ENCODE assay signal across 10 cellular contexts in the genomic region with DNA sequence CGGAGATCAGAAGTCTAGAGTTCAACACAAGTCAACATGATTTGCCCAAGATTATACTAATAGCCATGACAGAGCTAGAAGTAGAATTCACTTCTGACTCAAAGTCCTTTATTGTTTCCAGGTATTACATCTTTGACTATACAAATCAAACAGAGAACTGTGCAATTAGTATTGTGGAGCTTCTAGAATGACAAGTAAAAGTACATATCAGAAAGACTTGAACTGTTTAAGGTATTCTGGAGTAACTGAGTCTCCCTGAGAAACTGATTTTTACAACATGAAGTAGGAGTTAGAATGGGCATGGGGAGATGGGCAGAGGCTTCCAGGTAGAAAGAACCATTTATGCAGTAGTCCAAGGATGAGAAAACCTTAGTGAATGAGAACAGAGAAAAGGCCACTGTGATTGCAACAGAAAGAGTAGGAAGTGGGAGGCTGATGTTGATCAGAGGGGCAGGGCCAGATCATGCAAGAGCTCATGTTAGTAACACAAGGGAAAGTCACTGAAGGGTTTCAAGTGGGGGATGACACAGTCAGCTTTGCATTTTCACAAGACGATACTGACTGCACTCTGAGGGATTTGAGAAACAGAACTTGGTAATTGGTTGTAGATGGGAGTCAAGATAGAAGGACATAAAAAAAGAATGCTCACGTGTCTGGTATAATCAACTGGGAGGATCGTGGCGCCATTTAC.
DNase-seq lines count a peak whose midpoint lies in the region; ATAC-seq and TF ChIP-seq lines count a peak whose summit lies in the region.
"Had no signal": no experiment of that assay in that cellular context is flagged by ENCODE, and none has a peak within 500 bp of the region (broad histone marks: within the 10 kb centered on the region; RNA-seq: fewer than 3 reads in every experiment).

No MANE protein-coding gene starts in this region.

- no peaks in the 10 kb centered on the region for H3K36me3 ChIP-seq in kidney epithelial cell (ENCODE audit: control insufficient read depth, insufficient read depth, low read length)
- no peaks in the 10 kb centered on the region for H3K36me3 ChIP-seq in hepatocyte (replicated peaks; ENCODE audit: insufficient read depth, low read depth)

- H3K9me2 ChIP-seq in hepatocyte (replicated peaks; ENCODE audit: insufficient read depth), result no peaks in the 10 kb centered on the region

- ATAC-seq in GM18870 (IDR thresholded peaks at IDR 0.05; ENCODE audit: unreplicated experiment) (peak; percentile 61), GM21825 (IDR thresholded peaks at IDR 0.05; ENCODE audit: unreplicated experiment) (peak; percentile 54), left ventricle myocardium superior (no peak)
- ATAC-seq: T-helper 17 cell had no signal

- H3K4me1 ChIP-seq in hepatocyte (ENCODE audit: insufficient read depth), result no peaks in the 10 kb centered on the region

- no peaks in the 10 kb centered on the region for H3K79me2 ChIP-seq in hepatocyte

- DNase-seq in HK-2 (ENCODE audit: unreplicated experiment) (peak; percentile 1), kidney epithelial cell (ENCODE audit: low read depth) (peak; percentile 41), hepatocyte (ENCODE audit: low spot score) (no peak), SW480 (ENCODE audit: low spot score) (no peak), left ventricle myocardium superior (no peak)
- DNase-seq: endodermal cell, HFFc6, T-helper 17 cell had no signal

- H2AFZ ChIP-seq in hepatocyte, result no peak overlapping the region

- H3K27me3 ChIP-seq in kidney epithelial cell (ENCODE audit: control insufficient read depth, insufficient read depth, low read length) (no peaks in the 10 kb centered on the region), hepatocyte (no peaks in the 10 kb centered on the region)

- H3K9me3 ChIP-seq in hepatocyte (ENCODE audit: low read depth), result no peaks in the 10 kb centered on the region

- no peaks in the 10 kb centered on the region for H4K20me1 ChIP-seq in hepatocyte (ENCODE audit: insufficient read depth, poor library complexity, severe bottlenecking)

- TF ChIP-seq CTCF in kidney epithelial cell (IDR thresholded peaks at IDR 0.05; ENCODE audit: insufficient read depth, low read length, poor library complexity, severe bottlenecking) (no peak), hepatocyte (IDR thresholded peaks at IDR 0.05; ENCODE audit: poor library complexity) (no peak)

- H3K27ac ChIP-seq in hepatocyte, result no peak overlapping the region

- intact Hi-C loops in left ventricle myocardium superior (cut with micrococcal nuclease), result loop anchor here (10.0 kb wide), 1 partner anchor 190 kb away; no protein-coding TSS in a partner anchor

- H3K4me3 ChIP-seq in kidney epithelial cell (ENCODE audit: low read depth, low read length) (no peak overlapping the region), hepatocyte (no peak overlapping the region)

- WGBS in hepatocyte (ENCODE audit: low lambda C conversion rate, missing lambda C conversion rate), result 92% methylated on average over 5 of the region's 5 CpGs

- H3K4me2 ChIP-seq in hepatocyte, result no peak overlapping the region

Comparison
In these comparisons a context has a peak if more than half of its experiments do, and no peak if none do; other contexts are left out.
1. DNase-seq: peak in HK-2 (single experiment) and kidney epithelial cell (single experiment); none in hepatocyte (single experiment), SW480 (single experiment) and left ventricle myocardium superior (single experiment).